27 cellular contexts compared by ENCODE assay signal in the genomic region with DNA sequence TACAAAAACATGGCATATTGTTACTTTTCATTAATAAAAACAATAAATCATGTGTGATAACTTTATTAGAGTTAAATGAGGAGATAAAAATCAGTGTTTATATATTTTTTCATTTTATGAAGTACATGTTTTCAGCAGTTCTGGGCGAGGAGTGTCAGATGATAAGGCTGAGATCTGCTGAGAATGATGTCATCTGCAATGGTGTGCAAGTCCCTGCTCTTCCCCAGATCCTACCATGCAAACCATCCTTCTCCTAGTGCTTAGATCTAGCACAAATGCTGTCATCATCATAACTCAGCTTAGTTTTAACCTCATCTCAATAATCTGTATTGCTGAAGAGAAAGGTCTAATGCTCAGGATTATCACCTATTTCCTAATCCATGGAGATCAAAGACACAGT.
"Had no signal": no experiment of that assay in that cellular context is flagged by ENCODE, and none has a peak within 500 bp of the region (broad histone marks: within the 10 kb centered on the region; RNA-seq: fewer than 3 reads in every experiment).

No MANE protein-coding gene starts in this region.

- H3K4me3 Mint-ChIP-seq: activated CD4-positive, alpha-beta memory T cell treated with anti-CD3 and anti-CD28 coated beads for 36 hours; activated CD4-positive, alpha-beta T cell treated with anti-CD3 and anti-CD28 coated beads for 36 hours; activated CD4-positive, alpha-beta T cell treated with anti-CD3 and anti-CD28 coated beads, Interleukin-2, amount 10 ng/mL, durations not matched to agents 24 days and 14 days; activated CD8-positive, alpha-beta memory T cell treated with anti-CD3 and anti-CD28 coated beads, Interleukin-2, amount 10 ng/mL, durations not matched to agents 7 days and 5 days; activated CD8-positive, alpha-beta T cell treated with anti-CD3 and anti-CD28 coated beads, Interleukin-2, amount 10 ng/mL, durations not matched to agents 7 days and 5 days; activated naive CD4-positive, alpha-beta T cell treated with anti-CD3 and anti-CD28 coated beads, Interleukin-2, amount 10 ng/mL, durations not matched to agents 7 days and 5 days; activated naive CD8-positive, alpha-beta T cell treated with anti-CD3 and anti-CD28 coated beads, Interleukin-2, amount 10 ng/mL, durations not matched to agents 7 days and 5 days; activated T-helper 1 cell treated with anti-CD3 and anti-CD28 coated beads, Interleukin-12 subunit alpha, Interleukin-12 subunit beta, Interleukin-2, Interleukin-4 antibody, amounts not matched to agents 30 ng/mL and 10 ng/mL and 1 ng/mL, durations not matched to agents 14 hours and 24 hours and 36 hours; brain had no signal

- H3K4me1 Mint-ChIP-seq: activated CD4-positive, alpha-beta T cell treated with anti-CD3 and anti-CD28 coated beads for 36 hours; activated CD4-positive, alpha-beta T cell treated with anti-CD3 and anti-CD28 coated beads, Interleukin-2, amount 10 ng/mL, durations not matched to agents 24 days and 14 days; activated CD8-positive, alpha-beta memory T cell treated with anti-CD3 and anti-CD28 coated beads, Interleukin-2, amount 10 ng/mL, durations not matched to agents 7 days and 5 days; activated naive CD4-positive, alpha-beta T cell treated with anti-CD3 and anti-CD28 coated beads, Interleukin-2, amount 10 ng/mL, durations not matched to agents 7 days and 5 days; activated naive CD8-positive, alpha-beta T cell treated with anti-CD3 and anti-CD28 coated beads, Interleukin-2, amount 10 ng/mL, durations not matched to agents 7 days and 5 days had no signal

- DNase-seq: activated CD4-positive, alpha-beta memory T cell treated with anti-CD3 and anti-CD28 coated beads for 36 hours; activated CD4-positive, alpha-beta T cell treated with anti-CD3 and anti-CD28 coated beads for 36 hours; activated CD4-positive, alpha-beta T cell treated with anti-CD3 and anti-CD28 coated beads, Interleukin-2, amount 10 ng/mL, durations not matched to agents 24 days and 14 days; activated CD4-positive, CD25-positive, alpha-beta regulatory T cell; activated CD4-positive, CD25-positive, alpha-beta regulatory T cell treated with anti-CD3 and anti-CD28 coated beads, Interleukin-2, amount 50 U/mL, for 72 hours; activated CD8-positive, alpha-beta memory T cell treated with anti-CD3 and anti-CD28 coated beads, Interleukin-2, amount 10 ng/mL, durations not matched to agents 7 days and 5 days; activated CD8-positive, alpha-beta memory T cell treated with anti-CD3 and anti-CD28 coated beads, Interleukin-2, amount 50 U/mL, for 4 hours; activated CD8-positive, alpha-beta T cell treated with anti-CD3 and anti-CD28 coated beads, Interleukin-2, amount 10 ng/mL, durations not matched to agents 7 days and 5 days; activated gamma-delta T cell; activated naive CD4-positive, alpha-beta T cell; activated naive CD4-positive, alpha-beta T cell treated with anti-CD3 and anti-CD28 coated beads, Interleukin-2, amount 10 ng/mL, durations not matched to agents 7 days and 5 days; activated naive CD8-positive, alpha-beta T cell treated with anti-CD3 and anti-CD28 coated beads, Interleukin-2, amount 10 ng/mL, durations not matched to agents 7 days and 5 days; activated T-cell treated with anti-CD3 and anti-CD28 coated beads, Interleukin-2, amount 50 U/mL, for 1 hour; activated T-cell treated with anti-CD3 and anti-CD28 coated beads, Interleukin-2, amount 50 U/mL, for 48 hours; central memory CD4-positive, alpha-beta T cell; cerebellar nuclear complex; colonic mucosa; effector CD8-positive, alpha-beta T cell; esophagus squamous epithelium; foreskin melanocyte; heart right ventricle; T-helper 2 cell had no signal

- H3K9me3 Mint-ChIP-seq: activated CD4-positive, alpha-beta T cell treated with anti-CD3 and anti-CD28 coated beads, Interleukin-2, amount 10 ng/mL, durations not matched to agents 24 days and 14 days; activated naive CD4-positive, alpha-beta T cell treated with anti-CD3 and anti-CD28 coated beads, Interleukin-2, amount 10 ng/mL, durations not matched to agents 7 days and 5 days; activated naive CD8-positive, alpha-beta T cell treated with anti-CD3 and anti-CD28 coated beads, Interleukin-2, amount 10 ng/mL, durations not matched to agents 7 days and 5 days; activated T-helper 1 cell treated with anti-CD3 and anti-CD28 coated beads, Interleukin-12 subunit alpha, Interleukin-12 subunit beta, Interleukin-2, Interleukin-4 antibody, amounts not matched to agents 30 ng/mL and 10 ng/mL and 1 ng/mL, durations not matched to agents 14 hours and 24 hours and 36 hours; activated T-helper 2 cell treated with anti-CD3 and anti-CD28 coated beads, Interferon-gamma antibody, Interleukin-2, Interleukin-4, amounts not matched to agents 10 μg/mL and 5 μg/mL and 100 μg/mL, durations not matched to agents 14 hours and 24 hours and 36 hours; brain had no signal

- ATAC-seq: activated CD4-positive, alpha-beta T cell treated with anti-CD3 and anti-CD28 coated beads for 36 hours; activated CD8-positive, alpha-beta memory T cell treated with anti-CD3 and anti-CD28 coated beads, Interleukin-2, amount 10 ng/mL, durations not matched to agents 7 days and 5 days; activated CD8-positive, alpha-beta T cell treated with anti-CD3 and anti-CD28 coated beads, Interleukin-2, amount 10 ng/mL, durations not matched to agents 7 days and 5 days; activated naive CD4-positive, alpha-beta T cell treated with anti-CD3 and anti-CD28 coated beads, Interleukin-2, amount 50 U/mL, for 72 hours; gastroesophageal sphincter; heart right ventricle had no signal

- H3K27me3 Mint-ChIP-seq: activated CD4-positive, alpha-beta T cell treated with anti-CD3 and anti-CD28 coated beads, Interleukin-2, amount 10 ng/mL, durations not matched to agents 24 days and 14 days; activated CD8-positive, alpha-beta memory T cell treated with anti-CD3 and anti-CD28 coated beads, Interleukin-2, amount 10 ng/mL, durations not matched to agents 7 days and 5 days; activated naive CD8-positive, alpha-beta T cell treated with anti-CD3 and anti-CD28 coated beads, Interleukin-2, amount 10 ng/mL, durations not matched to agents 7 days and 5 days had no signal

- H3K27ac Mint-ChIP-seq: activated CD4-positive, alpha-beta memory T cell treated with anti-CD3 and anti-CD28 coated beads for 36 hours; activated CD4-positive, alpha-beta T cell treated with anti-CD3 and anti-CD28 coated beads for 36 hours; activated CD4-positive, alpha-beta T cell treated with anti-CD3 and anti-CD28 coated beads, Interleukin-2, amount 10 ng/mL, durations not matched to agents 24 days and 14 days; activated CD8-positive, alpha-beta memory T cell treated with anti-CD3 and anti-CD28 coated beads, Interleukin-2, amount 10 ng/mL, durations not matched to agents 7 days and 5 days; activated CD8-positive, alpha-beta T cell treated with anti-CD3 and anti-CD28 coated beads, Interleukin-2, amount 10 ng/mL, durations not matched to agents 7 days and 5 days; activated naive CD4-positive, alpha-beta T cell treated with anti-CD3 and anti-CD28 coated beads, Interleukin-2, amount 10 ng/mL, durations not matched to agents 7 days and 5 days; activated naive CD4-positive, alpha-beta T cell treated with anti-CD3 and anti-CD28 coated beads, Interleukin-2, amount 50 U/mL, for 72 hours; activated naive CD8-positive, alpha-beta T cell treated with anti-CD3 and anti-CD28 coated beads, Interleukin-2, amount 10 ng/mL, durations not matched to agents 7 days and 5 days; activated T-helper 1 cell treated with anti-CD3 and anti-CD28 coated beads, Interleukin-12 subunit alpha, Interleukin-12 subunit beta, Interleukin-2, Interleukin-4 antibody, amounts not matched to agents 30 ng/mL and 10 ng/mL and 1 ng/mL, durations not matched to agents 14 hours and 24 hours and 36 hours; activated T-helper 2 cell treated with anti-CD3 and anti-CD28 coated beads, Interferon-gamma antibody, Interleukin-2, Interleukin-4, amounts not matched to agents 10 μg/mL and 5 μg/mL and 100 μg/mL, durations not matched to agents 14 hours and 24 hours and 36 hours; brain had no signal
